In genomic region chr15:32554587-32554986, GRCh38 we compare ENCODE assay signal across 3 cellular contexts.
TF ChIP-seq lines count a peak whose summit lies in the region.

No MANE protein-coding gene starts in this region.

TF ChIP-seq in IMR-90, 13 proteins besides CTCF, POLR2A, EP300 and RAD21:
- TF ChIP-seq MAFK (IDR thresholded peaks at IDR 0.05; ENCODE audit: low read depth, low read length) (peak; percentile 63), NFE2L2 (IDR thresholded peaks at IDR 0.05; ENCODE audit: low read depth, low read length) (0 out of 2 replicates have a peak, but pooled peaks have one; percentile 40)

TF ChIP-seq in K562, 482 proteins besides CTCF, POLR2A, EP300 and RAD21:
- TF ChIP-seq MAFK (IDR thresholded peaks at IDR 0.05; ENCODE audit: low read length): peak; percentile 32; the same call in 1 of the 2 replicates
- TF ChIP-seq MAFF (IDR thresholded peaks at IDR 0.05; ENCODE audit: low read length): peak; percentile 26; the same call in 1 of the 2 replicates

TF ChIP-seq in HepG2, 621 proteins besides CTCF, POLR2A, EP300 and RAD21:
- TF ChIP-seq MAFF (IDR thresholded peaks at IDR 0.05; ENCODE audit: low read depth, low read length): peak; percentile 30; the same call in 1 of the 2 replicates
- TF ChIP-seq MAFK (conservative IDR thresholded peaks at IDR 0.05 in 1 of 2, IDR thresholded peaks at IDR 0.05 in 1 of 2; ENCODE audit: low read length in 2 of 2): peak in 1 of 2 experiments; percentile 60; a peak in 2 of 4 replicates
